In the genomic region with DNA sequence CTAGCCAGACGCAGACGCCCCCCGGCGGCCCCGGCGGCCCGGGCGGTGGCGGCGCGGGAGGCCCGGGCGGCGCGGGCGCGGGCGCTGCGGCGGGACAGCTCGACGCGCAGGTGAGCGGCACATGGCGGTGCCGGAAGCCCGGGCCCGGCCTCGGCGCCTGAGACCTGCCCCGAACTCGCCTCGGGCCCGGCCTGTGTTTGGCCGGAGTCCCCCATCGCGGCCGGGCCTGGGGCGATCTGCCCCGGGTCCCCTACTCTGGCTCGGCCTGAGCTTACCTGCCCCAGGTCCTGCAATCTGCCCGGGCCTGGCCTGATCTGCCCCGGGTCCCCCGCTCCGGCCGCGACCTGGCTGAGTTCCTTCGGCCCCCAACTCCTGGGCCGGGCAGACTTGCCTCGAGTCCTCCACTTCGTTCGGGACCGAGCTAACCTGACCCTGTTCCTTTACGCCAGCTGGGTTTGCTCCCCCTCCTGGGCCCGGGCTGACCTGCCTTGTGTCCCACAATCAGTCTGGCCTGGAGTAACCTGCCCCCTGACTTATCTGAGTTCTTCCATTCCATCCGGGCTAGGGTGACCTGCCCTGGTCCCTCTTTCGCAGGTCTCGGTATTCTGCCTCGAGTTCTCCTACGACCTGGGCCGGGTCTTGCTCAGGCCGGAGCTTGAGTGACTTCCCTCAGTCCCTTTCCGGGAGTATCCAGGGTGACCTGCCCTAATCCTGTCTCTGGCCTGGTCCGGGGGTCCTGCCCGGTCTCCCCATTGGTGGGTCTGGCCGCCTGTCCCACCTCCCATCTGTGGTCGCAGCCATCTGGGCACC, we compare ENCODE assay signal across 8 cellular contexts. TPM values are rescaled to one million over a fixed set of nuclear protein-coding genes. Genes with fewer than 3 reads are reported as not detected.
A peak's percentile ranks its signal among the peaks of the same experiment; 100 is the strongest.
DNase-seq lines count a peak whose midpoint lies in the region; ATAC-seq and TF ChIP-seq lines count a peak whose summit lies in the region.

No MANE protein-coding gene starts in this region.

- no peaks in the 10 kb centered on the region for H3K9me3 Mint-ChIP-seq in activated T-cell treated with anti-CD3 and anti-CD28 coated beads, Interleukin-2, amount 50 U/mL, for 72 hours

- no peak for TF ChIP-seq POLR2A in prostate gland (IDR thresholded peaks at IDR 0.05)

- H3K9me3 ChIP-seq in HUES6 (ENCODE audit: control insufficient read depth, insufficient read depth, low read depth, low read length) = no peaks in the 10 kb centered on the region
- no peaks in the 10 kb centered on the region for H3K9me3 ChIP-seq in prostate gland

- ATAC-seq in GM21528 (IDR thresholded peaks at IDR 0.05; ENCODE audit: low FRiP score, unreplicated experiment) (peak; percentile 33), Right ventricle myocardium superior (ENCODE audit: poor library complexity) (peak; percentile 2)
- peak; percentile 62 to 69 for ATAC-seq in activated T-cell treated with anti-CD3 and anti-CD28 coated beads, Interleukin-2, amount 50 U/mL, for 72 hours (replicated peaks in 1 of 2)

- peak overlapping the region; percentile 98 for H3K27ac Mint-ChIP-seq in activated T-cell treated with anti-CD3 and anti-CD28 coated beads, Interleukin-2, amount 50 U/mL, for 72 hours

- H3K36me3 Mint-ChIP-seq in activated T-cell treated with anti-CD3 and anti-CD28 coated beads, Interleukin-2, amount 50 U/mL, for 72 hours (ENCODE audit: insufficient read depth in 2 of 2) = peaks cover 13 to 20% of the 10 kb centered on the region in 2 donors

- DNase-seq in GM03348 (ENCODE audit: low spot score) (peak; percentile 56), Right ventricle myocardium superior (peak; percentile 58), prostate gland (ENCODE audit: low spot score) (no peak), GM19240 (ENCODE audit: insufficient read length, low spot score) (no peak), DMS114 treated with DMSO at 0.1 percent for 48 hours (lab: John Stamatoyannopoulos, UW; ENCODE audit: unreplicated experiment) (no peak)
- peak; percentile 42 to 49 for DNase-seq in activated T-cell treated with anti-CD3 and anti-CD28 coated beads, Interleukin-2, amount 50 U/mL, for 72 hours

- H3K4me3 Mint-ChIP-seq in activated T-cell treated with anti-CD3 and anti-CD28 coated beads, Interleukin-2, amount 50 U/mL, for 72 hours = peak overlapping the region; percentile 97 to 99

- H3K27me3 Mint-ChIP-seq in activated T-cell treated with anti-CD3 and anti-CD28 coated beads, Interleukin-2, amount 50 U/mL, for 72 hours (ENCODE audit: low read depth) = peaks cover 4% of the 10 kb centered on the region

- intact Hi-C loops in Right ventricle myocardium superior (cut with DNase I) = no loop called here
- intact Hi-C loops in prostate gland (cut with DNase I) = no loop called here

- peak overlapping the region; percentile 97 for H3K9ac ChIP-seq in HUES6 (ENCODE audit: low read length)

- H3K27me3 ChIP-seq in HUES6 (ENCODE audit: control insufficient read depth, insufficient read depth, low read length) = peaks cover 10% of the 10 kb centered on the region
- H3K27me3 ChIP-seq in prostate gland (replicated peaks; ENCODE audit: insufficient read depth) = no peaks in the 10 kb centered on the region

- H3K27ac ChIP-seq in HUES6 (ENCODE audit: low read depth, low read length) = peak overlapping the region; percentile 94; the same call in 1 of the 2 replicates
- H3K27ac ChIP-seq in prostate gland = peak overlapping the region; percentile 80 to 91

- H3K4me3 ChIP-seq in HUES6 (ENCODE audit: low read depth, low read length) = peak overlapping the region; percentile 98
- peak overlapping the region; percentile 67 to 82 for H3K4me3 ChIP-seq in prostate gland

- WGBS in prostate gland = under 1% methylated on average over 27 of the region's 67 CpGs

- peaks cover 44% of the 10 kb centered on the region for H3K4me1 Mint-ChIP-seq in activated T-cell treated with anti-CD3 and anti-CD28 coated beads, Interleukin-2, amount 50 U/mL, for 72 hours (ENCODE audit: low read depth)

- TF ChIP-seq CTCF in prostate gland (IDR thresholded peaks at IDR 0.05) = peak in 1 of 4 experiments; percentile 8

- H3K4me1 ChIP-seq in HUES6 (ENCODE audit: control insufficient read depth, insufficient read depth, low read length) = peaks cover 18% of the 10 kb centered on the region
- H3K4me1 ChIP-seq in prostate gland (replicated peaks) = no peaks in the 10 kb centered on the region

- peaks cover 25% of the 10 kb centered on the region for H3K36me3 ChIP-seq in HUES6 (ENCODE audit: control insufficient read depth, insufficient read depth, low read length)
- H3K36me3 ChIP-seq in prostate gland = no peaks in the 10 kb centered on the region

RNA-seq across cellular contexts. Expression of a gene that starts 0.8 kb away (rescaled TPM):
- total RNA-seq in activated T-cell treated with anti-CD3 and anti-CD28 coated beads, Interleukin-2, amount 50 U/mL, for 72 hours = 10 to 100 TPM; 69.8 to 82.5 TPM
- total RNA-seq in Right ventricle myocardium superior (34.2 TPM), prostate gland (100 to 1,000 TPM; 105 to 171 TPM)

RNA-seq across cellular contexts. Expression of a gene that starts 41.4 kb away (rescaled TPM):
- total RNA-seq in activated T-cell treated with anti-CD3 and anti-CD28 coated beads, Interleukin-2, amount 50 U/mL, for 72 hours = not detected
- not detected for total RNA-seq in Right ventricle myocardium superior
- total RNA-seq in prostate gland = 1 to 10 TPM in 1 of 2 donors, under 1 TPM in 1; 0.09 to 2.0 TPM

Comparison
In these comparisons a context has a peak if more than half of its experiments do, and no peak if none do; other contexts are left out.
1. DNase-seq: peak in GM03348 (single experiment), activated T-cell treated with anti-CD3 and anti-CD28 coated beads, Interleukin-2, amount 50 U/mL, for 72 hours (2 of 2) and Right ventricle myocardium superior (single experiment); none in prostate gland (single experiment), GM19240 (single experiment) and DMS114 treated with DMSO at 0.1 percent for 48 hours (single experiment).
2. ATAC-seq: peak in every context shown above with its lines; median percentile 66 in activated T-cell treated with anti-CD3 and anti-CD28 coated beads, Interleukin-2, amount 50 U/mL, for 72 hours; 33 in GM21528; 2 in Right ventricle myocardium superior.